Comparison of ENCODE assay signal across 16 cellular contexts in the genomic region with DNA sequence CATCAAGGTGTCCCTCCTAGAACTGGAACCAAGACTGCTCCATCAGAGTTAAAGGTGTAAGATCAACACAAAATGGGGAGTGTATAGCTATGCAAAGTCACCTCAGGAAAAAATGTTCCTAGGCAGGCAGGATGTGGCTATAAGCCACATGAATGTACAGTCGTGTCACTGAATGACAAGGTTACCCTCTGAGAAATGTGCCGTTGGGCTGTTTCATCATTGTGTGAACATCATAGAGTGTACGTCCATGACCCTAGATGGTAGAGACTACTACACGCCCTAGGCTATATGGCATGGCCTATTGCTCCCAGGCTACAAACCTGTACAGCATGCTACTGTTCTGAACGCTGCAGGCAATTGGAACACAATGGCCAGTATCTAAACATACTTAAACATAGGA. TPM values are rescaled to one million over a fixed set of nuclear protein-coding genes. Genes with fewer than 3 reads are reported as not detected.
DNase-seq lines count a peak whose midpoint lies in the region; ATAC-seq and TF ChIP-seq lines count a peak whose summit lies in the region.
"Had no signal": no experiment of that assay in that cellular context is flagged by ENCODE, and none has a peak within 500 bp of the region (broad histone marks: within the 10 kb centered on the region; RNA-seq: fewer than 3 reads in every experiment).

No MANE protein-coding gene starts in this region.

- peaks cover 31% of the 10 kb centered on the region for H3K36me3 ChIP-seq in CD4-positive, CD25-positive, alpha-beta regulatory T cell (ENCODE audit: control insufficient read depth, insufficient read depth, low read length)
- H3K36me3 ChIP-seq in mucosa of descending colon (ENCODE audit: low read depth) = no peaks in the 10 kb centered on the region

- peak in 2 of 3 donors; percentile 62 to 88 for DNase-seq in CD4-positive, CD25-positive, alpha-beta regulatory T cell
- peak; percentile 61 for DNase-seq in activated CD8-positive, alpha-beta memory T cell treated with anti-CD3 and anti-CD28 coated beads, Interleukin-2, amount 50 U/mL, for 48 hours
- no peak for DNase-seq in mucosa of descending colon
- no peak for DNase-seq in globus pallidus (ENCODE audit: low spot score)
- no peak for DNase-seq in posterior cingulate gyrus
- no peak for DNase-seq in H4 (ENCODE audit: low spot score)
- DNase-seq: EL, foreskin keratinocyte, mesendoderm, NCI-H2171 treated with DMSO at 0.1 percent for 48 hours, pancreas, SW 1271 had no signal

- peaks cover 11 to 28% (median 16%) of the 10 kb centered on the region in 4 donors for H3K4me1 Mint-ChIP-seq in CD4-positive, CD25-positive, alpha-beta regulatory T cell

- H3K9me3 Mint-ChIP-seq in CD4-positive, CD25-positive, alpha-beta regulatory T cell = no peaks in the 10 kb centered on the region

- peak overlapping the region; percentile 63 to 92 (median 91) for H3K27ac Mint-ChIP-seq in CD4-positive, CD25-positive, alpha-beta regulatory T cell

- H3K27me3 Mint-ChIP-seq in CD4-positive, CD25-positive, alpha-beta regulatory T cell = no peaks in the 10 kb centered on the region

- TF ChIP-seq CTCF in mucosa of descending colon (IDR thresholded peaks at IDR 0.05) = no peak

- peak overlapping the region; percentile 8 for H3K4me3 ChIP-seq in CD4-positive, CD25-positive, alpha-beta regulatory T cell (ENCODE audit: low read depth, low read length)
- H3K4me3 ChIP-seq in mucosa of descending colon = no peak overlapping the region
- H3K4me3 ChIP-seq: HAP-1, pancreas had no signal

- H3K4me3 Mint-ChIP-seq in CD4-positive, CD25-positive, alpha-beta regulatory T cell = peak overlapping the region in 3 of 4 donors; percentile 16 to 29 (median 26)
- H3K4me3 Mint-ChIP-seq: brain had no signal

- intact Hi-C loops in mucosa of descending colon (cut with DNase I, micrococcal nuclease) (no loop called here), posterior cingulate gyrus (cut with DNase I) (no loop called here)

- H3K4me1 ChIP-seq in CD4-positive, CD25-positive, alpha-beta regulatory T cell (ENCODE audit: control insufficient read depth, insufficient read depth, low read length, poor library complexity, severe bottlenecking) = peaks cover 12% of the 10 kb centered on the region
- H3K4me1 ChIP-seq in mucosa of descending colon (ENCODE audit: low read depth) = no peaks in the 10 kb centered on the region
- H3K4me1 ChIP-seq: foreskin keratinocyte, HAP-1 had no signal

- H3K27me3 ChIP-seq in CD4-positive, CD25-positive, alpha-beta regulatory T cell (ENCODE audit: control insufficient read depth, insufficient read depth, low read length) = no peaks in the 10 kb centered on the region
- H3K27me3 ChIP-seq: foreskin keratinocyte, pancreas had no signal

- peak; percentile 85 to 90 for ATAC-seq in CD4-positive, CD25-positive, alpha-beta regulatory T cell (ENCODE audit: low read depth in 2 of 2)
- peak; percentile 33 for ATAC-seq in HG03469 (IDR thresholded peaks at IDR 0.05; ENCODE audit: unreplicated experiment)
- peak; percentile 44 for ATAC-seq in mucosa of descending colon
- no peak for ATAC-seq in HG02938 (IDR thresholded peaks at IDR 0.05; ENCODE audit: unreplicated experiment)
- ATAC-seq: foreskin keratinocyte, pancreas had no signal

- no peaks in the 10 kb centered on the region for H3K9me3 ChIP-seq in CD4-positive, CD25-positive, alpha-beta regulatory T cell (ENCODE audit: control insufficient read depth in 2 of 2, low read length in 2 of 2)
- H3K9me3 ChIP-seq in mucosa of descending colon = no peaks in the 10 kb centered on the region
- H3K9me3 ChIP-seq: HAP-1, pancreas had no signal

- H3K36me3 Mint-ChIP-seq in CD4-positive, CD25-positive, alpha-beta regulatory T cell = peaks cover 23% of the 10 kb centered on the region
- H3K36me3 Mint-ChIP-seq: brain had no signal

- H3K27ac ChIP-seq in CD4-positive, CD25-positive, alpha-beta regulatory T cell (ENCODE audit: insufficient read depth, low read length, poor library complexity, severe bottlenecking) = no peak overlapping the region
- H3K27ac ChIP-seq: foreskin keratinocyte, pancreas had no signal

RNA-seq across cellular contexts. Expression of gene TYMS, which starts 24.5 kb away (rescaled TPM):
- 7.3 TPM for total RNA-seq in CD4-positive, CD25-positive, alpha-beta regulatory T cell
- polyA plus RNA-seq in CD4-positive, CD25-positive, alpha-beta regulatory T cell = 10 to 100 TPM in 2 of 4 donors, 1 to 10 TPM in 2; 4.9 to 14.4 (median 10.1) TPM
- total RNA-seq in mucosa of descending colon = 10 to 100 TPM in 2 of 3 donors, 1 to 10 TPM in 1; 7.2 to 42.1 (median 16.3) TPM
- 66.6 and 72.0 TPM in 2 replicates for total RNA-seq in H4 (2014; rRNA removed; shearing (Covaris generic))

RNA-seq across cellular contexts. Expression of gene ENOSF1, which starts 30.4 kb away (rescaled TPM):
- total RNA-seq in CD4-positive, CD25-positive, alpha-beta regulatory T cell = 58.4 TPM
- polyA plus RNA-seq in CD4-positive, CD25-positive, alpha-beta regulatory T cell = 10 to 100 TPM in 1 of 4 donors, 1 to 10 TPM in 3; 6.1 to 12.0 (median 9.6) TPM
- 100 to 1,000 TPM in 1 of 3 donors, 10 to 100 TPM in 2; 72.0 to 132 (median 95.2) TPM for total RNA-seq in mucosa of descending colon
- total RNA-seq in H4 (2014; rRNA removed; shearing (Covaris generic)) = 7.6 and 9.0 TPM in 2 replicates

Comparison
In these comparisons a context has a peak if more than half of its experiments do, and no peak if none do; other contexts are left out.
1. DNase-seq: peak in CD4-positive, CD25-positive, alpha-beta regulatory T cell (2 of 3) and activated CD8-positive, alpha-beta memory T cell treated with anti-CD3 and anti-CD28 coated beads, Interleukin-2, amount 50 U/mL, for 48 hours (single experiment); none in mucosa of descending colon (0 of 3), globus pallidus (single experiment), posterior cingulate gyrus (0 of 10) and H4 (single experiment).